In the genomic region with DNA sequence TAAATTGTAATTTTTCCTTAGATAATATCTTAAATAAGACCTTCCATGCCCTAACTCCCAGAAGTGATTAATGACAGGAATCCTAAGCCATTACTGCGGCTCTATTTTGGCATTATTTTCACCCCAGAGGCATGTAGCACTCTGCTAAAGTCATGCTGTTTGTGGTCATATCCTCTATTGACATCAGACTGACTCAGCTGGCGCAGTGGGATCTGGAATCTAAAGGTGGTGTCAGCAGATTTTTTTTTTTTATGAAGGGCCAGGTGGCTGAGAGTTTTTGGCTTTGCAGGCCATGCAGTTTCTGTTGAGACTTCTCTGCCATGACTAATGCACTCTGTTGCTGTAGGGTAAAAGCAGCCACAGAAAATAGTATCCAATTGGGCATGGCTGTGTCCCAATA, we compare ENCODE assay signal across 11 cellular contexts.
DNase-seq lines count a peak whose midpoint lies in the region; ATAC-seq and TF ChIP-seq lines count a peak whose summit lies in the region.
"Had no signal": no experiment of that assay in that cellular context is flagged by ENCODE, and none has a peak within 500 bp of the region (broad histone marks: within the 10 kb centered on the region; RNA-seq: fewer than 3 reads in every experiment).

No MANE protein-coding gene starts in this region.

- H3K27me3 ChIP-seq in adipocyte (replicated peaks; ENCODE audit: control insufficient read depth, insufficient read depth, low read length) (no peaks in the 10 kb centered on the region), right atrium auricular region (no peaks in the 10 kb centered on the region)

- no peaks in the 10 kb centered on the region for H3K36me3 Mint-ChIP-seq in CD14-positive monocyte
- H3K36me3 Mint-ChIP-seq: immature natural killer cell had no signal

- H3K27ac ChIP-seq in right atrium auricular region = no peak overlapping the region

- TF ChIP-seq CTCF in AG04449 (IDR thresholded peaks at IDR 0.05; ENCODE audit: insufficient read depth, low read length, missing control alignments) (no peak), right atrium auricular region (IDR thresholded peaks at IDR 0.05) (no peak), CD14-positive monocyte (IDR thresholded peaks at IDR 0.05) (no peak)

- POLR2A ChIA-PET in AG04449 (lab: Yijun Ruan, JAX) = no interaction called here

- intact Hi-C loops in CD14-positive monocyte (cut with micrococcal nuclease) = no loop called here

- H3K4me3 ChIP-seq in AG04449 (ENCODE audit: low read depth, low read length) = no peak overlapping the region
- no peak overlapping the region for H3K4me3 ChIP-seq in adipocyte (ENCODE audit: low read length)
- no peak overlapping the region for H3K4me3 ChIP-seq in right atrium auricular region

- CTCF ChIA-PET in AG04449 (lab: Yijun Ruan, JAX) = interaction anchor here (1.2 kb wide), 1 partner anchor 8 kb away, joined by 4 read pairs; no protein-coding TSS in a partner anchor

- H3K27me3 Mint-ChIP-seq in CD14-positive monocyte (ENCODE audit: low read depth in 3 of 3) = peaks cover 0 to 3% (median 0%) of the 10 kb centered on the region in 3 donors

- peaks cover 2 to 8% (median 6%) of the 10 kb centered on the region in 7 donors for H3K9me3 Mint-ChIP-seq in CD14-positive monocyte

- H3K36me3 ChIP-seq in adipocyte (ENCODE audit: control insufficient read depth, insufficient read depth, low read length, severe bottlenecking) (no peaks in the 10 kb centered on the region), right atrium auricular region (no peaks in the 10 kb centered on the region)

- ATAC-seq in HG03108 (IDR thresholded peaks at IDR 0.05; ENCODE audit: unreplicated experiment) (no peak), GM21723 (IDR thresholded peaks at IDR 0.05; ENCODE audit: unreplicated experiment) (no peak)

- peak; percentile 49 for DNase-seq in AG04449 (ENCODE audit: low read depth, low spot score)
- peak; percentile 93 for DNase-seq in HS-5 (ENCODE audit: low read depth)
- peak; percentile 13 for DNase-seq in adipocyte (ENCODE audit: low read depth)
- DNase-seq in glomerular visceral epithelial cell (ENCODE audit: extremely low spot score) = peak; percentile 83
- no peak for DNase-seq in right atrium auricular region (ENCODE audit: low spot score)
- DNase-seq in CD14-positive monocyte (ENCODE audit: low spot score) = no peak
- DNase-seq: H9, immature natural killer cell had no signal

- no peak overlapping the region for H3K9ac ChIP-seq in adipocyte (ENCODE audit: low read length)

- no peak overlapping the region for H3K27ac Mint-ChIP-seq in CD14-positive monocyte
- H3K27ac Mint-ChIP-seq: B cell, H9, immature natural killer cell had no signal

- no peaks in the 10 kb centered on the region for H3K4me1 Mint-ChIP-seq in CD14-positive monocyte
- H3K4me1 Mint-ChIP-seq: B cell, H9, immature natural killer cell had no signal

- H3K4me3 Mint-ChIP-seq in CD14-positive monocyte = no peak overlapping the region
- H3K4me3 Mint-ChIP-seq: B cell, H9, immature natural killer cell had no signal

- H3K9me3 ChIP-seq in adipocyte (ENCODE audit: control insufficient read depth, low read length) (no peaks in the 10 kb centered on the region), right atrium auricular region (no peaks in the 10 kb centered on the region)

- peaks cover 3% of the 10 kb centered on the region for H3K4me1 ChIP-seq in adipocyte (ENCODE audit: control insufficient read depth, insufficient read depth, low read length)
- H3K4me1 ChIP-seq in right atrium auricular region = no peaks in the 10 kb centered on the region

Comparison
In these comparisons a context has a peak if more than half of its experiments do, and no peak if none do; other contexts are left out.
1. DNase-seq: peak in AG04449 (single experiment), HS-5 (single experiment), adipocyte (single experiment) and glomerular visceral epithelial cell (single experiment); none in right atrium auricular region (single experiment) and CD14-positive monocyte (single experiment).